15 cellular contexts compared by ENCODE assay signal in the genomic region with DNA sequence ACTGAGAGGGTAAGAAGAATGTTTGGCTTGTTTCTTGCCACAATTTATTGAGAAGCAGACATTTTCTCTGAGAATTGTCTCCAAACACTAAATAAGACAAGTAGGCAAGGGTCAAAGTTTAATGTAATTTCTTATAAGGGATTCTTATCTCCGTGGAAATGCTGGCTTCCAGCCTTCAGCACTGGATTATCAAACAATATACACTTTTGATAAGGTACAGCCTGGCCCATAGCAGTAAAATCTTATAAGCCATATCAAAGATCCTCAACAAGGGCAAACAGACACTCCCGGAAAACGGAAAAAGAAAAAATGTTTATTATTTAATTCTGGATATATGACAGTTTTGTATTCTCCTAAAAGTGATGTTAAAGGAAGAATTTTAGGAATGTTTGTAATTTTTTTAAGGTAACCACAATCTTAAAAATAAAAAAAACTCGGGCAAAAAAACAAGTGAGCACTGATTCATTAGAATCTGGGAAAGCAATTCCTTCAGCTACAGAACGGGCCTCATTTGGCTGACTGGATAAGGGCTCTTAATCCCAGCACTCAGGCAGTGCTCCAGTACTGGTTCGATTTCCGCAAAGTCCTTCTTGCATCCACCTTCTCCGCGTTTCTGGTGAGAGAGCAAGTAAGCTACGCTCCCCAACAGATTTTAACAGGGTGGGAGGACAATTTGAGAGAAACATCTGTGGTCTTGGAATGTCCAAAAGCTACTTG. TPM values are rescaled to one million over a fixed set of nuclear protein-coding genes. Genes with fewer than 3 reads are reported as not detected.
DNase-seq lines count a peak whose midpoint lies in the region; ATAC-seq, FAIRE-seq and TF ChIP-seq lines count a peak whose summit lies in the region.
"Had no signal": no experiment of that assay in that cellular context is flagged by ENCODE, and none has a peak within 500 bp of the region (broad histone marks: within the 10 kb centered on the region; RNA-seq: fewer than 3 reads in every experiment).

No MANE protein-coding gene starts in this region.

- no peak for DNase-seq in mammary epithelial cell
- no peak for DNase-seq in MCF 10A (ENCODE audit: unreplicated experiment)
- DNase-seq in activated naive CD8-positive, alpha-beta T cell treated with anti-CD3 and anti-CD28 coated beads, Interleukin-2, amount 10 ng/mL, durations not matched to agents 7 days and 5 days: no peak
- DNase-seq in keratinocyte (ENCODE audit: low read depth, low spot score): no peak
- no peak for DNase-seq in upper lobe of right lung
- no peak for DNase-seq in esophagus muscularis mucosa (ENCODE audit: extremely low spot score)
- no peak for DNase-seq in naive thymus-derived CD4-positive, alpha-beta T cell
- DNase-seq in NCI-H510A treated with DMSO at 0.1 percent for 48 hours (lab: John Stamatoyannopoulos, UW): no peak
- DNase-seq: activated B cell treated with CpG ODN at 0.5 μM for 24 hours; activated naive CD4-positive, alpha-beta T cell treated with anti-CD3 and anti-CD28 coated beads, Interleukin-2, amount 50 U/mL, for 16 hours; effector CD4-positive, alpha-beta T cell; hippocampal formation; NCI-H187; stimulated activated CD4-positive, alpha-beta T cell treated with anti-CD3 and anti-CD28 coated beads, Interleukin-4, amount 100 ng/mL, for 4 hours; substantia nigra had no signal

- H3K4me1 ChIP-seq in mammary epithelial cell (ENCODE audit: insufficient read depth, low read length): peaks cover 18% of the 10 kb centered on the region
- H3K4me1 ChIP-seq in keratinocyte (ENCODE audit: control insufficient read depth, extremely low read depth, insufficient read depth, low read length): peaks cover 14% of the 10 kb centered on the region
- peaks cover 4% of the 10 kb centered on the region for H3K4me1 ChIP-seq in upper lobe of right lung
- H3K4me1 ChIP-seq in esophagus muscularis mucosa: peaks cover 5 to 15% (median 11%) of the 10 kb centered on the region in 4 donors
- H3K4me1 ChIP-seq in naive thymus-derived CD4-positive, alpha-beta T cell (ENCODE audit: control insufficient read depth in 2 of 2, insufficient read depth in 2 of 2, low read length in 2 of 2): peaks cover 4 to 8% of the 10 kb centered on the region in 2 donors

- no peaks in the 10 kb centered on the region for H3K27me3 Mint-ChIP-seq in MCF 10A (ENCODE audit: insufficient read depth, unreplicated experiment)
- H3K27me3 Mint-ChIP-seq in activated naive CD8-positive, alpha-beta T cell treated with anti-CD3 and anti-CD28 coated beads, Interleukin-2, amount 10 ng/mL, durations not matched to agents 7 days and 5 days: peaks cover 80% of the 10 kb centered on the region
- H3K27me3 Mint-ChIP-seq in naive thymus-derived CD4-positive, alpha-beta T cell: peaks cover 72 to 97% (median 80%) of the 10 kb centered on the region in 5 donors

- WGBS in mammary epithelial cell (ENCODE audit: low coverage, missing lambda C conversion rate): 38% methylated on average over 10 of the region's 10 CpGs
- 25% methylated on average over 10 of the region's 10 CpGs for WGBS in esophagus muscularis mucosa

- H3K9me3 ChIP-seq in mammary epithelial cell (replicated peaks; ENCODE audit: insufficient read depth, low read length) (no peaks in the 10 kb centered on the region), keratinocyte (ENCODE audit: control insufficient read depth, low read depth, low read length) (no peaks in the 10 kb centered on the region), upper lobe of right lung (peaks cover 4% of the 10 kb centered on the region), esophagus muscularis mucosa (peaks cover 0 to 17% (median 10%) of the 10 kb centered on the region in 4 donors)
- H3K9me3 ChIP-seq in naive thymus-derived CD4-positive, alpha-beta T cell (ENCODE audit: control insufficient read depth in 2 of 3, low read length in 3 of 3): no peaks in the 10 kb centered on the region

- no peak overlapping the region for H3K4me3 Mint-ChIP-seq in MCF 10A (ENCODE audit: unreplicated experiment)
- H3K4me3 Mint-ChIP-seq in activated naive CD8-positive, alpha-beta T cell treated with anti-CD3 and anti-CD28 coated beads, Interleukin-2, amount 10 ng/mL, durations not matched to agents 7 days and 5 days: peak overlapping the region; percentile 86
- peak overlapping the region in 3 of 10 donors; percentile 10 to 87 (median 71) for H3K4me3 Mint-ChIP-seq in naive thymus-derived CD4-positive, alpha-beta T cell

- H3K27me3 ChIP-seq in mammary epithelial cell (ENCODE audit: insufficient read depth, low read length) (no peaks in the 10 kb centered on the region), keratinocyte (ENCODE audit: control insufficient read depth, extremely low read depth, insufficient read depth, low read length) (peaks cover 23% of the 10 kb centered on the region), upper lobe of right lung (peaks cover 78% of the 10 kb centered on the region), esophagus muscularis mucosa (peaks cover 0 to 84% (median 51%) of the 10 kb centered on the region in 4 donors)
- peaks cover 37 to 51% of the 10 kb centered on the region in 2 donors for H3K27me3 ChIP-seq in naive thymus-derived CD4-positive, alpha-beta T cell (ENCODE audit: control insufficient read depth in 2 of 2, insufficient read depth in 2 of 2, low read length in 2 of 2)

- POLR2A ChIA-PET in MCF 10A (lab: Yijun Ruan, JAX): interaction anchor here (0.7 to 2.8 kb wide), 5 partner anchors 8 to 65 kb away, joined by 3 to 8 read pairs (median 5); partner anchors contain the start of gene ZKSCAN8
- POLR2A ChIA-PET in activated naive CD8-positive, alpha-beta T cell treated with anti-CD3 and anti-CD28 coated beads, Interleukin-2, amount 10 ng/mL, durations not matched to agents 7 days and 5 days (lab: Charles Lee): interaction anchor here (1.0 kb wide), 1 partner anchor 82 kb away, joined by 3 read pairs; the partner anchor contains the start of gene ZSCAN16
- POLR2A ChIA-PET in naive thymus-derived CD4-positive, alpha-beta T cell (lab: Charles Lee): no interaction called here

- H3K27ac ChIP-seq in mammary epithelial cell (ENCODE audit: insufficient read depth, low read depth, low read length) (no peak overlapping the region), keratinocyte (ENCODE audit: control insufficient read depth, insufficient read depth, low read length) (no peak overlapping the region), upper lobe of right lung (no peak overlapping the region), esophagus muscularis mucosa (replicated peaks in 1 of 4) (no peak overlapping the region)
- no peak overlapping the region for H3K27ac ChIP-seq in naive thymus-derived CD4-positive, alpha-beta T cell (ENCODE audit: low read depth, low read length)

- no peak for ATAC-seq in activated naive CD8-positive, alpha-beta T cell treated with anti-CD3 and anti-CD28 coated beads, Interleukin-2, amount 10 ng/mL, durations not matched to agents 7 days and 5 days (ENCODE audit: low read depth)
- ATAC-seq in upper lobe of right lung: peak; percentile 70
- no peak for ATAC-seq in naive thymus-derived CD4-positive, alpha-beta T cell

- BruUV-seq in mammary epithelial cell (replicated peaks; lab: Mats Ljungman, UMichigan) (no TSS peak), MCF 10A (replicated peaks; lab: Mats Ljungman, UMichigan) (no TSS peak)

- no peak for TF ChIP-seq POLR2A in esophagus muscularis mucosa (IDR thresholded peaks at IDR 0.05; ENCODE audit: low read depth)

- peak overlapping the region; percentile 30 to 48 (median 47) for H3K4me3 ChIP-seq in mammary epithelial cell (replicated peaks in 1 of 3; ENCODE audit: insufficient read depth in 1 of 3, low read depth in 2 of 3, low read length in 3 of 3)
- peak overlapping the region in 1 of 3 experiments; percentile 73 for H3K4me3 ChIP-seq in keratinocyte (ENCODE audit: control insufficient read depth in 2 of 3, extremely low read depth in 1 of 3, insufficient read depth in 2 of 3, low read depth in 1 of 3, low read length in 3 of 3)
- peak overlapping the region; percentile 24 for H3K4me3 ChIP-seq in upper lobe of right lung
- H3K4me3 ChIP-seq in esophagus muscularis mucosa: no peak overlapping the region
- no peak overlapping the region for H3K4me3 ChIP-seq in naive thymus-derived CD4-positive, alpha-beta T cell (ENCODE audit: low read length)

- dilution Hi-C loops in mammary epithelial cell (cut with HindIII; ENCODE audit: low sequenced_read_pairs) (no loop called here), keratinocyte (cut with MboI; ENCODE audit: extremely low pct_ligation_motif_present, low sequenced_read_pairs) (no loop called here)

- CTCF ChIA-PET in mammary epithelial cell (lab: Charles Lee; ENCODE audit: low non-redundant PET) (no interaction called here), MCF 10A (lab: Yijun Ruan, JAX) (no interaction called here)
- CTCF ChIA-PET in naive thymus-derived CD4-positive, alpha-beta T cell (lab: Charles Lee): no interaction called here

- H3K9me3 Mint-ChIP-seq in MCF 10A (ENCODE audit: unreplicated experiment): no peaks in the 10 kb centered on the region
- peaks cover 7% of the 10 kb centered on the region for H3K9me3 Mint-ChIP-seq in activated naive CD8-positive, alpha-beta T cell treated with anti-CD3 and anti-CD28 coated beads, Interleukin-2, amount 10 ng/mL, durations not matched to agents 7 days and 5 days
- H3K9me3 Mint-ChIP-seq in naive thymus-derived CD4-positive, alpha-beta T cell: peaks cover 2 to 76% (median 30%) of the 10 kb centered on the region in 11 donors

- H3K4me2 ChIP-seq in mammary epithelial cell (ENCODE audit: insufficient read depth, low read depth, low read length) (peak overlapping the region; percentile 80), keratinocyte (ENCODE audit: control insufficient read depth, extremely low read depth, insufficient read depth, low read depth, low read length) (peak overlapping the region; percentile 88)

- H3K36me3 Mint-ChIP-seq in MCF 10A (ENCODE audit: insufficient read depth, unreplicated experiment): peaks cover 6% of the 10 kb centered on the region
- H3K36me3 Mint-ChIP-seq in activated naive CD8-positive, alpha-beta T cell treated with anti-CD3 and anti-CD28 coated beads, Interleukin-2, amount 10 ng/mL, durations not matched to agents 7 days and 5 days: peaks cover 4% of the 10 kb centered on the region
- H3K36me3 Mint-ChIP-seq in naive thymus-derived CD4-positive, alpha-beta T cell: peaks cover 0 to 12% (median 0%) of the 10 kb centered on the region in 5 donors

- no peaks in the 10 kb centered on the region for H4K20me1 ChIP-seq in mammary epithelial cell (ENCODE audit: insufficient read depth, low read length)
- no peaks in the 10 kb centered on the region for H4K20me1 ChIP-seq in keratinocyte (ENCODE audit: control insufficient read depth, extremely low read depth, insufficient read depth, low read length)

- FAIRE-seq in keratinocyte (lab: Jason Lieb, UNC): peak; percentile 32

- H3K4me1 Mint-ChIP-seq in MCF 10A (ENCODE audit: insufficient read depth, unreplicated experiment): no peaks in the 10 kb centered on the region
- H3K4me1 Mint-ChIP-seq in activated naive CD8-positive, alpha-beta T cell treated with anti-CD3 and anti-CD28 coated beads, Interleukin-2, amount 10 ng/mL, durations not matched to agents 7 days and 5 days: peaks cover 23% of the 10 kb centered on the region
- H3K4me1 Mint-ChIP-seq in naive thymus-derived CD4-positive, alpha-beta T cell: peaks cover 7 to 24% (median 19%) of the 10 kb centered on the region in 7 donors

- no peak for TF ChIP-seq CTCF in mammary epithelial cell (conservative IDR thresholded peaks at IDR 0.05 in 1 of 2, IDR thresholded peaks at IDR 0.05 in 1 of 2; ENCODE audit: extremely low read depth in 1 of 2, insufficient read depth in 1 of 2, low read depth in 1 of 2, low read length in 2 of 2)
- no peak for TF ChIP-seq CTCF in MCF 10A (IDR thresholded peaks at IDR 0.05; ENCODE audit: unreplicated experiment)
- no peak for TF ChIP-seq CTCF in keratinocyte (optimal IDR thresholded peaks at IDR 0.05 in 1 of 3, IDR thresholded peaks at IDR 0.05 in 1 of 3, conservative IDR thresholded peaks at IDR 0.05 in 1 of 3; ENCODE audit: extremely low read depth in 1 of 3, insufficient read depth in 2 of 3, low read length in 3 of 3)
- no peak for TF ChIP-seq CTCF in upper lobe of right lung (IDR thresholded peaks at IDR 0.05)
- no peak for TF ChIP-seq CTCF in esophagus muscularis mucosa (IDR thresholded peaks at IDR 0.05)

- in situ Hi-C loops in mammary epithelial cell (cut with MboI; ENCODE audit: low sequenced_read_pairs in 2 of 2): loop anchor here in 1 of 2 donors (25.0 kb wide), 1 partner anchor 294 kb away; the partner anchor contains the start of gene OR2B2

- H3K79me2 ChIP-seq in mammary epithelial cell (ENCODE audit: insufficient read depth, low read length) (no peaks in the 10 kb centered on the region), keratinocyte (ENCODE audit: control insufficient read depth, insufficient read depth, low read length) (no peaks in the 10 kb centered on the region)

- H3K36me3 ChIP-seq in mammary epithelial cell (ENCODE audit: insufficient read depth, low read length) (no peaks in the 10 kb centered on the region), keratinocyte (ENCODE audit: control insufficient read depth in 2 of 2, extremely low read depth in 1 of 2, insufficient read depth in 2 of 2, low read length in 2 of 2) (no peaks in the 10 kb centered on the region), upper lobe of right lung (no peaks in the 10 kb centered on the region), esophagus muscularis mucosa (no peaks in the 10 kb centered on the region)
- no peaks in the 10 kb centered on the region for H3K36me3 ChIP-seq in naive thymus-derived CD4-positive, alpha-beta T cell (ENCODE audit: control insufficient read depth in 2 of 3, insufficient read depth in 3 of 3, low read length in 3 of 3)

- H2AFZ ChIP-seq in mammary epithelial cell (ENCODE audit: low read depth, low read length): peak overlapping the region; percentile 92
- H2AFZ ChIP-seq in keratinocyte (ENCODE audit: control insufficient read depth, low read length): no peak overlapping the region

- intact Hi-C loops in mammary epithelial cell (cut with micrococcal nuclease): no loop called here
- intact Hi-C loops in MCF 10A (cut with micrococcal nuclease): no loop called here
- intact Hi-C loops in upper lobe of right lung (cut with DNase I): no loop called here
- intact Hi-C loops in esophagus muscularis mucosa (cut with DNase I): no loop called here
- intact Hi-C loops in naive thymus-derived CD4-positive, alpha-beta T cell (cut with micrococcal nuclease): no loop called here

- H3K9me1 ChIP-seq in keratinocyte (ENCODE audit: control insufficient read depth, extremely low read depth, insufficient read depth, low read length): no peaks in the 10 kb centered on the region

- H3K9ac ChIP-seq in mammary epithelial cell (ENCODE audit: insufficient read depth, low read length): no peak overlapping the region
- H3K9ac ChIP-seq in keratinocyte (ENCODE audit: control insufficient read depth, extremely low read depth, insufficient read depth, low read length): no peak overlapping the region

- no peak overlapping the region for H3K27ac Mint-ChIP-seq in MCF 10A (ENCODE audit: low read depth, unreplicated experiment)
- H3K27ac Mint-ChIP-seq in activated naive CD8-positive, alpha-beta T cell treated with anti-CD3 and anti-CD28 coated beads, Interleukin-2, amount 10 ng/mL, durations not matched to agents 7 days and 5 days: no peak overlapping the region
- H3K27ac Mint-ChIP-seq in naive thymus-derived CD4-positive, alpha-beta T cell: no peak overlapping the region
- H3K27ac Mint-ChIP-seq: activated B cell treated with CpG ODN at 0.5 μM for 24 hours had no signal

- TF ChIP-seq EP300 in esophagus muscularis mucosa (IDR thresholded peaks at IDR 0.05): no peak

RNA-seq across cellular contexts. Expression of gene ZSCAN9, which starts 18.4 kb away (rescaled TPM):
- total RNA-seq in mammary epithelial cell (10 to 100 TPM; 11.9 to 15.5 TPM), MCF 10A (2022) (13.7 and 15.6 TPM in 2 replicates), upper lobe of right lung (13.5 TPM), esophagus muscularis mucosa (10 to 100 TPM; 11.4 to 15.4 (median 12.0) TPM)
- polyA plus RNA-seq in mammary epithelial cell (7.3 TPM), keratinocyte (8.3 to 15.9 TPM (median 12.0 TPM) in 3 replicates)
- polyA minus RNA-seq in mammary epithelial cell (21.8 TPM), keratinocyte (2.2 to 11.5 TPM (median 11.2 TPM) in 3 replicates)
- total RNA-seq in activated naive CD8-positive, alpha-beta T cell treated with anti-CD3 and anti-CD28 coated beads, Interleukin-2, amount 10 ng/mL, durations not matched to agents 7 days and 5 days: 1 to 10 TPM; 9.0 to 9.7 TPM
- polyA plus RNA-seq in keratinocyte (2011; ENCODE audit: low read depth): 8.0 TPM
- polyA plus RNA-seq in keratinocyte (2011; cell fraction: cytosol; rRNA removed): 4.6 and 8.4 TPM in 2 replicates
- 29.4 and 36.9 TPM in 2 replicates for polyA plus RNA-seq in keratinocyte (2011; cell fraction: nucleus; rRNA removed)
- 4.9 and 12.9 TPM in 2 replicates for polyA plus RNA-seq in keratinocyte (2012; ENCODE audit: low replicate concordance)
- 4.6 TPM for polyA minus RNA-seq in keratinocyte (2011; cell fraction: cytosol; rRNA and poly(A)+ RNA removed)
- 9.9 and 12.6 TPM in 2 replicates for polyA minus RNA-seq in keratinocyte (2011; cell fraction: nucleus; rRNA and poly(A)+ RNA removed)
- total RNA-seq in naive thymus-derived CD4-positive, alpha-beta T cell: 1 to 10 TPM in 2 of 5 experiments, under 1 TPM in 3; 0.59 to 5.2 (median 0.84) TPM
- 1 to 10 TPM in 1 of 2 donors, not detected in 1; 1.6 TPM for polyA plus RNA-seq in naive thymus-derived CD4-positive, alpha-beta T cell

RNA-seq across cellular contexts. Expression of gene ZKSCAN4, which starts 45.4 kb away (rescaled TPM):
- total RNA-seq in mammary epithelial cell (1 to 10 TPM; 3.6 to 5.8 TPM), MCF 10A (2022) (3.3 and 4.8 TPM in 2 replicates), upper lobe of right lung (4.5 TPM), esophagus muscularis mucosa (1 to 10 TPM; 1.7 to 5.4 (median 4.4) TPM)
- polyA plus RNA-seq in mammary epithelial cell (2.2 TPM), keratinocyte (2.6 to 3.5 TPM (median 2.9 TPM) in 3 replicates)
- polyA minus RNA-seq in mammary epithelial cell (7.4 TPM), keratinocyte (0.56 to 3.2 TPM (median 2.8 TPM) in 3 replicates)
- total RNA-seq in activated naive CD8-positive, alpha-beta T cell treated with anti-CD3 and anti-CD28 coated beads, Interleukin-2, amount 10 ng/mL, durations not matched to agents 7 days and 5 days: 10 to 100 TPM; 10.5 to 11.3 TPM
- polyA plus RNA-seq in keratinocyte (2011; ENCODE audit: low read depth): 0.69 TPM
- 1.6 and 1.9 TPM in 2 replicates for polyA plus RNA-seq in keratinocyte (2011; cell fraction: cytosol; rRNA removed)
- polyA plus RNA-seq in keratinocyte (2011; cell fraction: nucleus; rRNA removed): 3.5 and 3.8 TPM in 2 replicates
- 2.3 and 2.7 TPM in 2 replicates for polyA plus RNA-seq in keratinocyte (2012; ENCODE audit: low replicate concordance)
- polyA minus RNA-seq in keratinocyte (2011; cell fraction: cytosol; rRNA and poly(A)+ RNA removed): 2.7 TPM
- polyA minus RNA-seq in keratinocyte (2011; cell fraction: nucleus; rRNA and poly(A)+ RNA removed): 2.1 and 2.4 TPM in 2 replicates
- total RNA-seq in naive thymus-derived CD4-positive, alpha-beta T cell: 10 to 100 TPM in 2 of 5 experiments, 1 to 10 TPM in 3; 2.8 to 11.8 (median 8.7) TPM
- polyA plus RNA-seq in naive thymus-derived CD4-positive, alpha-beta T cell: 1 to 10 TPM; 6.6 to 8.2 TPM

RNA-seq across cellular contexts. Expression of gene NKAPL, which starts 52.4 kb away (rescaled TPM):
- total RNA-seq in mammary epithelial cell (1 to 10 TPM in 1 of 2 donors, under 1 TPM in 1; 0.24 to 1.0 TPM), MCF 10A (2022) (not detected in 2 replicates), upper lobe of right lung (0.87 TPM), esophagus muscularis mucosa (1 to 10 TPM; 2.8 to 6.7 (median 4.7) TPM)
- polyA plus RNA-seq in mammary epithelial cell (0.34 TPM), keratinocyte (0.25 to 0.35 TPM (median 0.31 TPM) in 3 replicates)
- polyA minus RNA-seq in mammary epithelial cell (not detected), keratinocyte (0.56 TPM in 1 of 3 replicates, not detected in the others)
- total RNA-seq in activated naive CD8-positive, alpha-beta T cell treated with anti-CD3 and anti-CD28 coated beads, Interleukin-2, amount 10 ng/mL, durations not matched to agents 7 days and 5 days: not detected
- polyA plus RNA-seq in keratinocyte (2011; ENCODE audit: low read depth): 1.6 TPM
- 0.40 and 0.48 TPM in 2 replicates for polyA plus RNA-seq in keratinocyte (2011; cell fraction: cytosol; rRNA removed)
- 0.29 and 0.59 TPM in 2 replicates for polyA plus RNA-seq in keratinocyte (2011; cell fraction: nucleus; rRNA removed)
- 0.47 and 1.0 TPM in 2 replicates for polyA plus RNA-seq in keratinocyte (2012; ENCODE audit: low replicate concordance)
- polyA minus RNA-seq in keratinocyte (2011; cell fraction: cytosol; rRNA and poly(A)+ RNA removed): not detected
- 0.32 TPM in 1 of 2 replicates, not detected in the other for polyA minus RNA-seq in keratinocyte (2011; cell fraction: nucleus; rRNA and poly(A)+ RNA removed)
- total RNA-seq in naive thymus-derived CD4-positive, alpha-beta T cell: under 1 TPM in 4 of 5 experiments, not detected in 1; 0.12 to 0.30 (median 0.25) TPM
- under 1 TPM; 0.12 to 0.21 TPM for polyA plus RNA-seq in naive thymus-derived CD4-positive, alpha-beta T cell

Comparison
In these comparisons a context has a peak if more than half of its experiments do, and no peak if none do; other contexts are left out.
1. H3K4me3 ChIP-seq: peak in mammary epithelial cell (3 of 3) and upper lobe of right lung (single experiment); none in esophagus muscularis mucosa (0 of 4) and naive thymus-derived CD4-positive, alpha-beta T cell (single experiment).